In genomic region chr10:118965096-118965495, GRCh38 we compare ENCODE assay signal across 12 cellular contexts.
DNase-seq lines count a peak whose midpoint lies in the region; ATAC-seq and TF ChIP-seq lines count a peak whose summit lies in the region.
"Had no signal": no experiment of that assay in that cellular context is flagged by ENCODE, and none has a peak within 500 bp of the region (broad histone marks: within the 10 kb centered on the region; RNA-seq: fewer than 3 reads in every experiment).

No MANE protein-coding gene starts in this region.

- H3F3A ChIP-seq in neural progenitor cell (ENCODE audit: low read depth) = peaks cover 11% of the 10 kb centered on the region

- H3K27ac ChIP-seq in heart right ventricle = no peak overlapping the region
- H3K27ac ChIP-seq in endodermal cell (ENCODE audit: low read depth, low read length) = no peak overlapping the region
- no peak overlapping the region for H3K27ac ChIP-seq in neural progenitor cell
- no peak overlapping the region for H3K27ac ChIP-seq in gastroesophageal sphincter
- H3K27ac ChIP-seq: 22Rv1, BLaER1 had no signal

- TF ChIP-seq CTCF in heart right ventricle (IDR thresholded peaks at IDR 0.05) (no peak), endodermal cell (conservative IDR thresholded peaks at IDR 0.05) (no peak), neural progenitor cell (IDR thresholded peaks at IDR 0.05) (no peak), gastroesophageal sphincter (IDR thresholded peaks at IDR 0.05) (no peak)

- ATAC-seq in heart right ventricle (no peak), gastroesophageal sphincter (no peak)

- H3K4me2 ChIP-seq in neural progenitor cell = peak overlapping the region; percentile 49
- H3K4me2 ChIP-seq: BLaER1 had no signal

- TF ChIP-seq EP300 in gastroesophageal sphincter (IDR thresholded peaks at IDR 0.05) = no peak

- 93 to 94% methylated on average over 2 of the region's 2 CpGs for WGBS in heart right ventricle, 2 donors
- WGBS in endodermal cell (ENCODE audit: insufficient coverage in 1 of 2, insufficient read length in 1 of 2), 2 experiments = 91 to 100% methylated on average over 1 to 2 of the region's 2 CpGs
- 100% methylated on average over 1 of the region's 2 CpGs; no CpG with 5 or more reads in 1 of the 2 donors for WGBS in gastroesophageal sphincter (ENCODE audit: low coverage in 1 of 2), 2 donors

- H3K9ac ChIP-seq in endodermal cell (ENCODE audit: extremely low read depth, low read length, poor library complexity, severe bottlenecking) (no peak overlapping the region), neural progenitor cell (no peak overlapping the region)
- H3K9ac ChIP-seq: BLaER1 had no signal

- intact Hi-C loops in cardiac septum (cut with DNase I) (no loop called here), heart right ventricle (cut with DNase I) (loop anchor here in 2 of 10 donors (5.0 kb wide), 2 partner anchors 57 to 62 kb away; partner anchors contain the start of gene NANOS1 (in 1 of the 2))

- H3K36me3 Mint-ChIP-seq in endodermal cell (ENCODE audit: low read depth) (no peaks in the 10 kb centered on the region), neural progenitor cell (no peaks in the 10 kb centered on the region)
- H3K36me3 Mint-ChIP-seq: CD8-positive, alpha-beta memory T cell had no signal

- no peaks in the 10 kb centered on the region for H3K9me3 ChIP-seq in heart right ventricle
- no peaks in the 10 kb centered on the region for H3K9me3 ChIP-seq in endodermal cell (ENCODE audit: control insufficient read depth, low read length)
- no peaks in the 10 kb centered on the region for H3K9me3 ChIP-seq in neural progenitor cell (ENCODE audit: low read depth)
- no peaks in the 10 kb centered on the region for H3K9me3 ChIP-seq in gastroesophageal sphincter
- H3K9me3 ChIP-seq: BLaER1 had no signal

- H3K27me3 ChIP-seq in heart right ventricle = no peaks in the 10 kb centered on the region
- H3K27me3 ChIP-seq in endodermal cell (ENCODE audit: control insufficient read depth, insufficient read depth, low read length, poor library complexity, severe bottlenecking) = no peaks in the 10 kb centered on the region
- H3K27me3 ChIP-seq in neural progenitor cell = no peaks in the 10 kb centered on the region
- H3K27me3 ChIP-seq in gastroesophageal sphincter = no peaks in the 10 kb centered on the region
- H3K27me3 ChIP-seq: BLaER1 had no signal

- DNase-seq in cardiac septum (ENCODE audit: low spot score) (peak; percentile 27), heart right ventricle (no peak), endodermal cell (peak; percentile 29), neural progenitor cell (ENCODE audit: low spot score) (no peak), SK-N-DZ (ENCODE audit: low spot score) (no peak)
- no peak for DNase-seq in activated CD4-positive, alpha-beta T cell treated with anti-CD3 and anti-CD28 coated beads for 48 hours
- DNase-seq: AML-193; CD8-positive, alpha-beta memory T cell; IMR-90 had no signal

- no peaks in the 10 kb centered on the region for H3K36me3 ChIP-seq in heart right ventricle
- H3K36me3 ChIP-seq in endodermal cell (ENCODE audit: control insufficient read depth, insufficient read depth, low read length) = no peaks in the 10 kb centered on the region
- no peaks in the 10 kb centered on the region for H3K36me3 ChIP-seq in neural progenitor cell
- no peaks in the 10 kb centered on the region for H3K36me3 ChIP-seq in gastroesophageal sphincter
- H3K36me3 ChIP-seq: BLaER1 had no signal

- no peak overlapping the region for H2AFZ ChIP-seq in neural progenitor cell (replicated peaks)

- no peaks in the 10 kb centered on the region for H4K20me1 ChIP-seq in neural progenitor cell (ENCODE audit: low read depth)
- H4K20me1 ChIP-seq: BLaER1 had no signal

- H3K4me3 Mint-ChIP-seq in endodermal cell (no peak overlapping the region), neural progenitor cell (no peak overlapping the region)
- H3K4me3 Mint-ChIP-seq: CD8-positive, alpha-beta memory T cell had no signal

- H3K9me3 Mint-ChIP-seq in endodermal cell = no peaks in the 10 kb centered on the region
- no peaks in the 10 kb centered on the region for H3K9me3 Mint-ChIP-seq in neural progenitor cell

- H3K4me3 ChIP-seq in heart right ventricle (no peak overlapping the region), endodermal cell (ENCODE audit: low read length) (no peak overlapping the region), neural progenitor cell (no peak overlapping the region), gastroesophageal sphincter (no peak overlapping the region)
- H3K4me3 ChIP-seq: BLaER1 had no signal

- H3K4me1 ChIP-seq in heart right ventricle (peaks cover 0 to 42% (median 6%) of the 10 kb centered on the region in 9 donors), endodermal cell (ENCODE audit: control insufficient read depth, insufficient read depth, low read length) (no peaks in the 10 kb centered on the region), neural progenitor cell (peaks cover 13% of the 10 kb centered on the region), gastroesophageal sphincter (peaks cover 0 to 11% (median 3%) of the 10 kb centered on the region in 3 donors)

- no peaks in the 10 kb centered on the region for H3K79me2 ChIP-seq in neural progenitor cell (ENCODE audit: low read depth)

- no peak overlapping the region for H3K27ac Mint-ChIP-seq in endodermal cell
- no peak overlapping the region for H3K27ac Mint-ChIP-seq in neural progenitor cell

- H3K27me3 Mint-ChIP-seq in endodermal cell (ENCODE audit: insufficient read depth) = peaks cover 1% of the 10 kb centered on the region
- peaks cover 7% of the 10 kb centered on the region for H3K27me3 Mint-ChIP-seq in neural progenitor cell (ENCODE audit: insufficient read depth, low read depth)

- H3K4me1 Mint-ChIP-seq in endodermal cell = peaks cover 13% of the 10 kb centered on the region
- peaks cover 29% of the 10 kb centered on the region for H3K4me1 Mint-ChIP-seq in neural progenitor cell
- H3K4me1 Mint-ChIP-seq: CD8-positive, alpha-beta memory T cell had no signal

- no peak for TF ChIP-seq POLR2A in gastroesophageal sphincter (IDR thresholded peaks at IDR 0.05)

Comparison
In these comparisons a context has a peak if more than half of its experiments do, and no peak if none do; other contexts are left out.
1. DNase-seq: peak in cardiac septum (single experiment) and endodermal cell (single experiment); none in heart right ventricle (0 of 2), neural progenitor cell (single experiment), SK-N-DZ (single experiment) and activated CD4-positive, alpha-beta T cell treated with anti-CD3 and anti-CD28 coated beads for 48 hours (single experiment).